In the genomic region with DNA sequence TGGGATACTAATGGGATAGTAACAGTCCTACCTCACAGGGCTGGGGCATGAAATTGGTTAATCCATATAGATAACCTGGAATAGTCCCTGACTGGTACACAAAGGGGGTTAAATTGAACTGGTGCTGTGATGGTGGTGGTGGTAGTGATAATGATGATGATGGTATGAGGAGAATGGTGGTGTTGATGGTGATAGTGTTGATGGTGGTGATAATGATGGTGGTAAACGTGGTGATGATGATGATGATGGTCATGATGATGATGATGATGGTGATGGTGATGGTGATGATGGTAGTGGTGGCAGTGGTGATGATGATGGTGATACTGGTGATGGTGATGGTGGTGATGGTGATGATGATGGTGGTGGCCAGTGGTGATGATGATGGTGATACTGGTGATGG, we compare ENCODE assay signal across 33 cellular contexts. TPM values are rescaled to one million over a fixed set of nuclear protein-coding genes. Genes with fewer than 3 reads are reported as not detected.
"Had no signal": no experiment of that assay in that cellular context is flagged by ENCODE, and none has a peak within 500 bp of the region (broad histone marks: within the 10 kb centered on the region; RNA-seq: fewer than 3 reads in every experiment).

No MANE protein-coding gene starts in this region.

- ATAC-seq: activated CD4-positive, alpha-beta T cell treated with anti-CD3 and anti-CD28 coated beads for 36 hours; activated CD8-positive, alpha-beta memory T cell treated with anti-CD3 and anti-CD28 coated beads, Interleukin-2, amount 10 ng/mL, durations not matched to agents 7 days and 5 days; activated CD8-positive, alpha-beta T cell treated with anti-CD3 and anti-CD28 coated beads, Interleukin-2, amount 10 ng/mL, durations not matched to agents 7 days and 5 days; activated naive CD8-positive, alpha-beta T cell treated with anti-CD3 and anti-CD28 coated beads, Interleukin-2, amount 50 U/mL, for 24 hours; body of pancreas; effector memory CD8-positive, alpha-beta T cell; heart left ventricle had no signal

- H3K9me3 Mint-ChIP-seq: activated CD4-positive, alpha-beta memory T cell treated with anti-CD3 and anti-CD28 coated beads for 36 hours had no signal

- H3K9me3 ChIP-seq: adrenal gland, body of pancreas, esophagus squamous epithelium, heart left ventricle had no signal

- H3K36me3 Mint-ChIP-seq: activated CD4-positive, alpha-beta memory T cell treated with anti-CD3 and anti-CD28 coated beads for 36 hours; activated CD8-positive, alpha-beta memory T cell treated with anti-CD3 and anti-CD28 coated beads, Interleukin-2, amount 10 ng/mL, durations not matched to agents 7 days and 5 days; activated naive CD4-positive, alpha-beta T cell treated with anti-CD3 and anti-CD28 coated beads, Interleukin-2, amount 50 U/mL, for 24 hours; activated naive CD8-positive, alpha-beta T cell treated with anti-CD3 and anti-CD28 coated beads for 36 hours had no signal

- DNase-seq: activated CD4-positive, alpha-beta memory T cell treated with anti-CD3 and anti-CD28 coated beads for 36 hours; activated CD4-positive, alpha-beta T cell treated with anti-CD3 and anti-CD28 coated beads for 36 hours; activated CD4-positive, alpha-beta T cell treated with anti-CD3 and anti-CD28 coated beads, Interleukin-2, amount 10 ng/mL, durations not matched to agents 24 days and 14 days; activated CD4-positive, CD25-positive, alpha-beta regulatory T cell; activated CD4-positive, CD25-positive, alpha-beta regulatory T cell treated with anti-CD3 and anti-CD28 coated beads, Interleukin-2, amount 50 U/mL, for 72 hours; activated CD8-positive, alpha-beta memory T cell treated with anti-CD3 and anti-CD28 coated beads, Interleukin-2, amount 10 ng/mL, durations not matched to agents 7 days and 5 days; activated CD8-positive, alpha-beta memory T cell treated with anti-CD3 and anti-CD28 coated beads, Interleukin-2, amount 50 U/mL, for 4 hours; activated CD8-positive, alpha-beta T cell treated with anti-CD3 and anti-CD28 coated beads, Interleukin-2, amount 10 ng/mL, durations not matched to agents 7 days and 5 days; activated effector memory CD4-positive, alpha-beta T cell treated with anti-CD3 and anti-CD28 coated beads, Interleukin-2, amount 50 U/mL, for 16 hours; activated naive CD4-positive, alpha-beta T cell treated with anti-CD3 and anti-CD28 coated beads for 36 hours; activated naive CD8-positive, alpha-beta T cell treated with anti-CD3 and anti-CD28 coated beads for 36 hours; activated naive CD8-positive, alpha-beta T cell treated with anti-CD3 and anti-CD28 coated beads, Interleukin-2, amount 50 U/mL, for 24 hours; activated T-cell treated with anti-CD3 and anti-CD28 coated beads, Interleukin-2, amount 50 U/mL, for 1 hour; activated T-cell treated with anti-CD3 and anti-CD28 coated beads, Interleukin-2, amount 50 U/mL, for 48 hours; adrenal gland; amygdala; aorta; body of pancreas; caudate nucleus; cortex of kidney; dermis blood vessel endothelial cell; effector CD4-positive, alpha-beta T cell; effector memory CD8-positive, alpha-beta T cell; esophagus squamous epithelium; foreskin melanocyte; heart left ventricle; T-helper 2 cell had no signal

- H3K36me3 ChIP-seq: adrenal gland, esophagus squamous epithelium, heart left ventricle had no signal

- H3K4me1 Mint-ChIP-seq: activated CD8-positive, alpha-beta memory T cell treated with anti-CD3 and anti-CD28 coated beads, Interleukin-2, amount 10 ng/mL, durations not matched to agents 7 days and 5 days had no signal

- H3K27me3 ChIP-seq: adrenal gland, body of pancreas, esophagus squamous epithelium, heart left ventricle had no signal

- H3K4me3 Mint-ChIP-seq: activated CD4-positive, alpha-beta memory T cell treated with anti-CD3 and anti-CD28 coated beads for 36 hours; activated CD4-positive, alpha-beta T cell treated with anti-CD3 and anti-CD28 coated beads for 36 hours; activated CD4-positive, alpha-beta T cell treated with anti-CD3 and anti-CD28 coated beads, Interleukin-2, amount 10 ng/mL, durations not matched to agents 24 days and 14 days; activated CD8-positive, alpha-beta memory T cell treated with anti-CD3 and anti-CD28 coated beads, Interleukin-2, amount 10 ng/mL, durations not matched to agents 7 days and 5 days; activated CD8-positive, alpha-beta T cell treated with anti-CD3 and anti-CD28 coated beads, Interleukin-2, amount 10 ng/mL, durations not matched to agents 7 days and 5 days; activated naive CD4-positive, alpha-beta T cell treated with anti-CD3 and anti-CD28 coated beads for 36 hours; activated naive CD4-positive, alpha-beta T cell treated with anti-CD3 and anti-CD28 coated beads, Interleukin-2, amount 50 U/mL, for 24 hours; activated naive CD8-positive, alpha-beta T cell treated with anti-CD3 and anti-CD28 coated beads for 36 hours; activated naive CD8-positive, alpha-beta T cell treated with anti-CD3 and anti-CD28 coated beads, Interleukin-2, amount 50 U/mL, for 24 hours; activated T-helper 1 cell treated with anti-CD3 and anti-CD28 coated beads, Interleukin-12 subunit alpha, Interleukin-12 subunit beta, Interleukin-2, Interleukin-4 antibody, amounts not matched to agents 30 ng/mL and 10 ng/mL and 1 ng/mL, durations not matched to agents 14 hours and 24 hours and 36 hours; effector memory CD8-positive, alpha-beta T cell had no signal

- H3K27me3 Mint-ChIP-seq: activated CD4-positive, alpha-beta memory T cell treated with anti-CD3 and anti-CD28 coated beads for 36 hours; activated CD4-positive, alpha-beta T cell treated with anti-CD3 and anti-CD28 coated beads, Interleukin-2, amount 10 ng/mL, durations not matched to agents 24 days and 14 days; activated CD8-positive, alpha-beta memory T cell treated with anti-CD3 and anti-CD28 coated beads, Interleukin-2, amount 10 ng/mL, durations not matched to agents 7 days and 5 days; activated naive CD4-positive, alpha-beta T cell treated with anti-CD3 and anti-CD28 coated beads, Interleukin-2, amount 50 U/mL, for 24 hours had no signal

- H3K4me3 ChIP-seq: adrenal gland, body of pancreas, esophagus squamous epithelium, heart left ventricle had no signal

- H3K27ac Mint-ChIP-seq: activated CD4-positive, alpha-beta memory T cell treated with anti-CD3 and anti-CD28 coated beads for 36 hours; activated CD4-positive, alpha-beta T cell treated with anti-CD3 and anti-CD28 coated beads for 36 hours; activated CD4-positive, alpha-beta T cell treated with anti-CD3 and anti-CD28 coated beads, Interleukin-2, amount 10 ng/mL, durations not matched to agents 24 days and 14 days; activated CD8-positive, alpha-beta memory T cell treated with anti-CD3 and anti-CD28 coated beads, Interleukin-2, amount 10 ng/mL, durations not matched to agents 7 days and 5 days; activated CD8-positive, alpha-beta T cell treated with anti-CD3 and anti-CD28 coated beads, Interleukin-2, amount 10 ng/mL, durations not matched to agents 7 days and 5 days; activated naive CD4-positive, alpha-beta T cell treated with anti-CD3 and anti-CD28 coated beads for 36 hours; activated naive CD4-positive, alpha-beta T cell treated with anti-CD3 and anti-CD28 coated beads, Interleukin-2, amount 50 U/mL, for 24 hours; activated naive CD8-positive, alpha-beta T cell treated with anti-CD3 and anti-CD28 coated beads for 36 hours; activated naive CD8-positive, alpha-beta T cell treated with anti-CD3 and anti-CD28 coated beads, Interleukin-2, amount 50 U/mL, for 24 hours; activated T-helper 1 cell treated with anti-CD3 and anti-CD28 coated beads, Interleukin-12 subunit alpha, Interleukin-12 subunit beta, Interleukin-2, Interleukin-4 antibody, amounts not matched to agents 30 ng/mL and 10 ng/mL and 1 ng/mL, durations not matched to agents 14 hours and 24 hours and 36 hours; activated T-helper 2 cell treated with anti-CD3 and anti-CD28 coated beads, Interferon-gamma antibody, Interleukin-2, Interleukin-4, amounts not matched to agents 10 μg/mL and 5 μg/mL and 100 μg/mL, durations not matched to agents 14 hours and 24 hours and 36 hours; effector memory CD8-positive, alpha-beta T cell had no signal

- FAIRE-seq: colon, endothelial cell of umbilical vein had no signal

- H3K27ac ChIP-seq: adrenal gland, body of pancreas, epithelial cell of prostate, esophagus squamous epithelium, heart left ventricle had no signal

- H3K4me1 ChIP-seq: adrenal gland, esophagus squamous epithelium had no signal

RNA-seq across cellular contexts. Expression of gene SMIM38, which starts 38.7 kb away (rescaled TPM):
- total RNA-seq: endothelial cell of umbilical vein had no signal
